8 cellular contexts compared by ENCODE assay signal in genomic region chr21:17270234-17270633, GRCh38.
DNase-seq lines count a peak whose midpoint lies in the region; ATAC-seq, FAIRE-seq and TF ChIP-seq lines count a peak whose summit lies in the region.

No MANE protein-coding gene starts in this region.

- H3K4me1 ChIP-seq in heart left ventricle: no peaks in the 10 kb centered on the region

- no peaks in the 10 kb centered on the region for H3K27me3 ChIP-seq in heart left ventricle

- peak; percentile 23 for DNase-seq in DMS53 treated with DMSO at 0.1 percent for 48 hours (lab: John Stamatoyannopoulos, UW; ENCODE audit: unreplicated experiment)
- DNase-seq in NCI-H1092 treated with DMSO at 0.1 percent for 48 hours (lab: John Stamatoyannopoulos, UW): peak; percentile 75
- peak in 2 of 5 donors; percentile 28 to 53 for DNase-seq in heart left ventricle
- peak; percentile 31 for DNase-seq in skeletal muscle cell (ENCODE audit: low read depth)
- no peak for DNase-seq in ecto neural progenitor cell (ENCODE audit: low spot score)

- H3K36me3 ChIP-seq in heart left ventricle: no peaks in the 10 kb centered on the region

- peak; percentile 97 for FAIRE-seq in TTC549 (lab: Jason Lieb, UNC)

- intact Hi-C loops in heart left ventricle (cut with DNase I): loop anchor here in 1 of 10 donors (10.0 kb wide), 1 partner anchor 1265 kb away; no protein-coding TSS in a partner anchor

- peak in 11 of 12 donors; percentile 17 to 66 (median 52) for TF ChIP-seq CTCF in heart left ventricle (IDR thresholded peaks at IDR 0.05)

- WGBS in heart left ventricle, 4 donors: 0 to 1% (median 0%) methylated on average over 1 of the region's 1 CpG

- no peaks in the 10 kb centered on the region for H3K9me3 ChIP-seq in heart left ventricle

- TF ChIP-seq POLR2A in heart left ventricle (IDR thresholded peaks at IDR 0.05): no peak

- ATAC-seq in heart left ventricle (peak; percentile 77 to 85 (median 84)), HG02642 (IDR thresholded peaks at IDR 0.05; ENCODE audit: poor library complexity, unreplicated experiment) (no peak), GM21825 (IDR thresholded peaks at IDR 0.05; ENCODE audit: unreplicated experiment) (no peak)

- H3K4me3 ChIP-seq in heart left ventricle (no peak overlapping the region), skeletal muscle cell (ENCODE audit: low read depth, low read length) (no peak overlapping the region)

- no peak overlapping the region for H3K27ac ChIP-seq in heart left ventricle

Comparison
In these comparisons a context has a peak if more than half of its experiments do, and no peak if none do; other contexts are left out.
1. ATAC-seq: peak in heart left ventricle (4 of 4); none in HG02642 (single experiment) and GM21825 (single experiment).